Comparison of ENCODE assay signal across 24 cellular contexts in the genomic region with DNA sequence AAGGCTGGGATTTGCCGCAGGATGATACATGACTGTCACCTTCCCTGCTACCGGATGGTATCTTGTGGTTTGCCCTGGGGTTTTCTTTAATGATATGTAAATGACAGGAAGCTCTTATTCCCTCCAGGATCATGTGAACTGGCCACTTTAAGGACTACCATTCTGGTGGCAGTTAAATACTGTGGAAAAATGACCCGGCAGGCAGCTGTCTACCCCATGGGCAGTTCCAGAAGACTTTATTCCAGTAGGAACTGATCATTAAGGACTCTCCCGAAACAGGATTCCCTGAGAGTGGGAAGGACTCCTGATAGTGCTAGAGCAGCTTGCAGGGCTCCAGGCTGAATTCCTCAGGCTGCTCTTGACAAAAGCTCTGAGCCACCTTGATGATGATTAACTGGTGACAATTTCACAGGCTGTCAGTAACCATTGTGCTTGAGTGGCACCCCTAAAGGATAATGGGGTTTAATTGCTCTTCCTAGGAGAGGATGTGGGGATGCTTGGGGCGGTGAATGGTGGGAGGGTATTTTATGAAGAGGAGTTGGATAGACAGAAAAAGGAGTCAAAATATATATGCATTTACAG.
DNase-seq lines count a peak whose midpoint lies in the region; ATAC-seq and TF ChIP-seq lines count a peak whose summit lies in the region.
"Had no signal": no experiment of that assay in that cellular context is flagged by ENCODE, and none has a peak within 500 bp of the region (broad histone marks: within the 10 kb centered on the region; RNA-seq: fewer than 3 reads in every experiment).

No MANE protein-coding gene starts in this region.

- H3K36me3 ChIP-seq in psoas muscle (ENCODE audit: insufficient read depth in 1 of 2, low read depth in 1 of 2) = no peaks in the 10 kb centered on the region
- H3K36me3 ChIP-seq: BE2C, MG63, Peyer's patch, SJSA1 had no signal

- no peak overlapping the region for H3K4me3 ChIP-seq in psoas muscle
- H3K4me3 ChIP-seq: MG63, Peyer's patch, SJSA1 had no signal

- no peaks in the 10 kb centered on the region for H3K36me3 Mint-ChIP-seq in glutamatergic neuron (ENCODE audit: unreplicated experiment)
- H3K36me3 Mint-ChIP-seq: CD4-positive, CD25-positive, alpha-beta regulatory T cell had no signal

- H3K27me3 Mint-ChIP-seq in glutamatergic neuron (ENCODE audit: unreplicated experiment) = peaks cover 2% of the 10 kb centered on the region
- H3K27me3 Mint-ChIP-seq: CD4-positive, CD25-positive, alpha-beta regulatory T cell had no signal

- H3K27ac Mint-ChIP-seq in glutamatergic neuron (ENCODE audit: unreplicated experiment) = no peak overlapping the region
- H3K27ac Mint-ChIP-seq: CD4-positive, CD25-positive, alpha-beta regulatory T cell had no signal

- ATAC-seq in HG03039 (IDR thresholded peaks at IDR 0.05; ENCODE audit: unreplicated experiment) (no peak), psoas muscle (no peak)

- no peaks in the 10 kb centered on the region for H3K9me3 ChIP-seq in psoas muscle
- H3K9me3 ChIP-seq: BE2C, MG63, Peyer's patch, SJSA1 had no signal

- intact Hi-C loops in psoas muscle (cut with DNase I) = no loop called here

- 69% methylated on average over 5 of the region's 5 CpGs for WGBS in psoas muscle, 3 donors

- no peak overlapping the region for H3K4me3 Mint-ChIP-seq in glutamatergic neuron (ENCODE audit: unreplicated experiment)
- H3K4me3 Mint-ChIP-seq: CD4-positive, CD25-positive, alpha-beta regulatory T cell had no signal

- no peaks in the 10 kb centered on the region for H3K4me1 ChIP-seq in psoas muscle
- H3K4me1 ChIP-seq: BE2C, Peyer's patch, SJSA1 had no signal

- H3K27me3 ChIP-seq in psoas muscle (ENCODE audit: insufficient read depth in 3 of 3, low read length in 2 of 3) = no peaks in the 10 kb centered on the region
- H3K27me3 ChIP-seq: BE2C, MG63, Peyer's patch, SJSA1 had no signal

- no peak overlapping the region for H3K27ac ChIP-seq in psoas muscle
- H3K27ac ChIP-seq: Peyer's patch, SJSA1 had no signal

- TF ChIP-seq CTCF in glutamatergic neuron (IDR thresholded peaks at IDR 0.05; ENCODE audit: partially characterized antibody, unreplicated experiment) (no peak), psoas muscle (IDR thresholded peaks at IDR 0.05) (no peak)

- H3K4me1 Mint-ChIP-seq in glutamatergic neuron (ENCODE audit: low read depth, unreplicated experiment) = no peaks in the 10 kb centered on the region
- H3K4me1 Mint-ChIP-seq: CD4-positive, CD25-positive, alpha-beta regulatory T cell had no signal

- DNase-seq in A172 (ENCODE audit: low spot score) (peak; percentile 5), HT1080 (ENCODE audit: low read depth) (peak; percentile 19), NCI-H748 (lab: John Stamatoyannopoulos, UW; ENCODE audit: unreplicated experiment) (peak; percentile 95), islet precursor cell (peak; percentile 75), glutamatergic neuron (no peak), foreskin melanocyte (no peak), psoas muscle (no peak)
- DNase-seq: BE2C; CD4-positive, CD25-positive, alpha-beta regulatory T cell; COR-L47; DMS 273 treated with DMSO at 0.1 percent for 48 hours; DMS79 treated with DMSO at 0.1 percent for 48 hours; Kasumi-1; MG63; NCI-H1048; NCI-H1436 treated with DMSO at 0.1 percent for 48 hours; NCI-H2081; NCI-H226; NCI-H510A treated with DMSO at 0.1 percent for 48 hours; NCI-H82; Peyer's patch; T-helper 1 cell had no signal

- H3K9me3 Mint-ChIP-seq in glutamatergic neuron (ENCODE audit: unreplicated experiment) = no peaks in the 10 kb centered on the region

Comparison
In these comparisons a context has a peak if more than half of its experiments do, and no peak if none do; other contexts are left out.
1. DNase-seq: peak in A172 (single experiment), HT1080 (single experiment), NCI-H748 (single experiment) and islet precursor cell (single experiment); none in glutamatergic neuron (single experiment), foreskin melanocyte (single experiment) and psoas muscle (0 of 2).